In the genomic region with DNA sequence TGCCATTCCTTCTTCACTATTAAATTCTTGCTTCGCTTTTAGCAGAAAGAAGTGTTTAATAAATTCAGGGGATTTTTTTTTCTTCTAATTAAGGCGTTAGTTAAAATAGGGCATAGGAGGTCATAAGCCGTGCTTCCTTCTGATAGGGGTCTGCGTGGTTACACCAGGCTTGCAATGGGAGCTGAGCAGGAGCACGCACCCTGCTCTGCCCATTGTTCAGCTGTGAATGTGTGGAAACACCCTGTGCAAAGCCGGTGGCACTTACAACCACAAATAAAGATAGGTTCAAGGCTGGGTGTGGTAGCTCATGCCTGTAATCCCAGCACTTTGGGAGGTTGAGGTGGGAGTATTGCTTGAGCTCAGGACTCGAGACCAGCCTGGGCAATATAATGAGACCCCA, we compare ENCODE assay signal across 1 cellular context.
TF ChIP-seq lines count a peak whose summit lies in the region.

No MANE protein-coding gene starts in this region.

TF ChIP-seq in A549, 52 proteins besides CTCF, POLR2A, EP300 and RAD21 (continued from another document):
- no peak for TF ChIP-seq RFX5 (IDR thresholded peaks at IDR 0.05)
- TF ChIP-seq EHMT2 (IDR thresholded peaks at IDR 0.05; ENCODE audit: low read depth): no peak
- TF ChIP-seq CHD2 (IDR thresholded peaks at IDR 0.05; ENCODE audit: low read length, partially characterized antibody): no peak
- no peak for TF ChIP-seq CBX2 (IDR thresholded peaks at IDR 0.05; ENCODE audit: borderline replicate concordance, low read depth)
- TF ChIP-seq CHD4 (IDR thresholded peaks at IDR 0.05; ENCODE audit: borderline replicate concordance): no peak
- no peak for TF ChIP-seq BHLHE40 (IDR thresholded peaks at IDR 0.05; ENCODE audit: low read depth, low read length)
- TF ChIP-seq HOXB13 (CRISPR knock-in tag; IDR thresholded peaks at IDR 0.05; ENCODE audit: low read depth): no peak
- TF ChIP-seq HEYL (CRISPR knock-in tag; IDR thresholded peaks at IDR 0.05): no peak
- TF ChIP-seq SREBF2 (IDR thresholded peaks at IDR 0.05): no peak
- no peak for TF ChIP-seq FOSB (CRISPR knock-in tag; IDR thresholded peaks at IDR 0.05)
- TF ChIP-seq EHF (CRISPR knock-in tag; IDR thresholded peaks at IDR 0.05): no peak
- TF ChIP-seq FOSL2 (IDR thresholded peaks at IDR 0.05): no peak
- no peak for TF ChIP-seq FOSL2 (CRISPR knock-in tag; IDR thresholded peaks at IDR 0.05)
- no peak for TF ChIP-seq HOXA7 (CRISPR knock-in tag; IDR thresholded peaks at IDR 0.05)
- no peak for TF ChIP-seq PHF8 (IDR thresholded peaks at IDR 0.05; ENCODE audit: borderline replicate concordance, low read depth)
- TF ChIP-seq CBX8 (IDR thresholded peaks at IDR 0.05): no peak
